Comparison of ENCODE assay signal across 8 cellular contexts in genomic region chr17:2400877-2401425, GRCh38. TPM values are rescaled to one million over a fixed set of nuclear protein-coding genes. Genes with fewer than 3 reads are reported as not detected.
DNase-seq lines count a peak whose midpoint lies in the region; ATAC-seq and TF ChIP-seq lines count a peak whose summit lies in the region.

Gene MNT, minus strand, starts transcription at chr17:2401060. Its CDS starts 348 bp downstream, at chr17:2400712.

- TF ChIP-seq CTCF in PC-3 (conservative IDR thresholded peaks at IDR 0.05; ENCODE audit: low read depth, low read length) = no peak

- H3K36me3 ChIP-seq in PC-3 (ENCODE audit: low read depth, low read length) (no peaks in the 10 kb centered on the region), esophagus (ENCODE audit: control insufficient read depth in 2 of 2, insufficient read depth in 2 of 2, low read length in 1 of 2) (no peaks in the 10 kb centered on the region), muscle layer of duodenum (ENCODE audit: control insufficient read depth in 1 of 2, insufficient read depth in 2 of 2, low read length in 2 of 2) (peaks cover 0 to 18% of the 10 kb centered on the region in 2 donors)

- CTCF ChIA-PET in PC-3 (lab: Charles Lee) = no interaction called here

- no peaks in the 10 kb centered on the region for H3K27me3 Mint-ChIP-seq in IgD-negative memory B cell
- H3K27me3 Mint-ChIP-seq in activated T-cell treated with anti-CD3 and anti-CD28 coated beads, Interleukin-2, amount 50 U/mL, for 24 hours = no peaks in the 10 kb centered on the region

- peaks cover 40% of the 10 kb centered on the region for H3K79me2 ChIP-seq in PC-3 (ENCODE audit: low read length)

- H3K27ac ChIP-seq in PC-3 (ENCODE audit: low read length) (peak within 1 kb of the TSS; percentile 95), esophagus (ENCODE audit: low read depth in 2 of 2, low read length in 1 of 2) (peak within 1 kb of the TSS; percentile 98 to 100), muscle layer of duodenum (ENCODE audit: low read length) (peak within 1 kb of the TSS; percentile 99)

- H3K9me2 ChIP-seq in PC-3 (replicated peaks; ENCODE audit: low read length) = no peaks in the 10 kb centered on the region

- H3K27me3 ChIP-seq in PC-3 (ENCODE audit: low read length) (no peaks in the 10 kb centered on the region), esophagus (ENCODE audit: control insufficient read depth in 1 of 2, insufficient read depth in 2 of 2, low read length in 2 of 2) (no peaks in the 10 kb centered on the region), muscle layer of duodenum (ENCODE audit: low read depth, low read length) (no peaks in the 10 kb centered on the region)

- H3K4me3 ChIP-seq in PC-3 (ENCODE audit: low read length) (peak within 1 kb of the TSS; percentile 98), esophagus (ENCODE audit: low read depth in 1 of 2, low read length in 2 of 2) (peak within 1 kb of the TSS; percentile 90 to 92), muscle layer of duodenum (ENCODE audit: low read depth in 1 of 2, low read length in 2 of 2) (peak within 1 kb of the TSS; percentile 86 to 98)

- peaks cover 56% of the 10 kb centered on the region for H3K4me1 ChIP-seq in PC-3 (ENCODE audit: insufficient read depth, low read length)
- peaks cover 19 to 25% of the 10 kb centered on the region in 2 donors for H3K4me1 ChIP-seq in esophagus (ENCODE audit: control insufficient read depth in 2 of 2, insufficient read depth in 2 of 2, low read length in 1 of 2)
- H3K4me1 ChIP-seq in muscle layer of duodenum (ENCODE audit: control insufficient read depth in 1 of 2, insufficient read depth in 2 of 2, low read length in 2 of 2) = peaks cover 36 to 58% of the 10 kb centered on the region in 2 donors

- peak within 1 kb of the TSS; percentile 94 to 100 (median 98) for H3K4me3 Mint-ChIP-seq in IgD-negative memory B cell
- peak within 1 kb of the TSS; percentile 95 for H3K4me3 Mint-ChIP-seq in activated T-cell treated with anti-CD3 and anti-CD28 coated beads, Interleukin-2, amount 50 U/mL, for 24 hours

- peak within 1 kb of the TSS; percentile 97 to 99 (median 98) for H3K27ac Mint-ChIP-seq in IgD-negative memory B cell
- peak within 1 kb of the TSS; percentile 99 for H3K27ac Mint-ChIP-seq in activated T-cell treated with anti-CD3 and anti-CD28 coated beads, Interleukin-2, amount 50 U/mL, for 24 hours

- peaks cover 10% of the 10 kb centered on the region for H3F3A ChIP-seq in PC-3 (ENCODE audit: low read length, unreplicated experiment)

- H3K4me2 ChIP-seq in PC-3 (ENCODE audit: low read length) = peak within 1 kb of the TSS; percentile 100

- H3K9ac ChIP-seq in PC-3 (ENCODE audit: low read length) = peak within 1 kb of the TSS; percentile 100

- DNase-seq in DMS 273 (lab: John Stamatoyannopoulos, UW; ENCODE audit: unreplicated experiment) (peak; percentile 96), PC-3 (peak; percentile 92)
- DNase-seq in activated T-cell treated with anti-CD3 and anti-CD28 coated beads, Interleukin-2, amount 50 U/mL, for 24 hours = peak; percentile 95
- DNase-seq in stimulated activated CD8-positive, alpha-beta memory T cell treated with anti-CD3 and anti-CD28 coated beads, Interleukin-7, amount 100 ng/mL, for 1 hour (ENCODE audit: low read depth in 2 of 2) = peak; percentile 86 to 88

- H4K20me1 ChIP-seq in PC-3 (ENCODE audit: low read length) = peaks cover 16% of the 10 kb centered on the region; the same call in 1 of the 2 replicates

- no TSS peak for BruUV-seq in PC-3 (replicated peaks; lab: Mats Ljungman, UMichigan)

- no peaks in the 10 kb centered on the region for H3K36me3 Mint-ChIP-seq in IgD-negative memory B cell
- peaks cover 20% of the 10 kb centered on the region for H3K36me3 Mint-ChIP-seq in activated T-cell treated with anti-CD3 and anti-CD28 coated beads, Interleukin-2, amount 50 U/mL, for 24 hours (ENCODE audit: low read depth)

- no peaks in the 10 kb centered on the region for H3K9me3 ChIP-seq in PC-3 (ENCODE audit: low read length)
- H3K9me3 ChIP-seq in esophagus (ENCODE audit: control insufficient read depth in 2 of 2, insufficient read depth in 1 of 2, low read depth in 1 of 2, low read length in 1 of 2) = no peaks in the 10 kb centered on the region
- H3K9me3 ChIP-seq in muscle layer of duodenum (ENCODE audit: control insufficient read depth in 1 of 2, low read length in 2 of 2) = no peaks in the 10 kb centered on the region

- ATAC-seq in GM21528 (IDR thresholded peaks at IDR 0.05; ENCODE audit: low FRiP score, unreplicated experiment) (peak; percentile 34), PC-3 (peak; percentile 7)

- intact Hi-C loops in PC-3 (cut with micrococcal nuclease) = loop anchor here (2.0 kb wide), 1 partner anchor 42 kb away; no protein-coding TSS in a partner anchor

- POLR2A ChIA-PET in PC-3 (lab: Charles Lee; ENCODE audit: unreplicated experiment) = no interaction called here

- H3K4me1 Mint-ChIP-seq in IgD-negative memory B cell = peaks cover 14 to 32% (median 25%) of the 10 kb centered on the region in 3 donors
- H3K4me1 Mint-ChIP-seq in activated T-cell treated with anti-CD3 and anti-CD28 coated beads, Interleukin-2, amount 50 U/mL, for 24 hours (ENCODE audit: low read depth) = peaks cover 57% of the 10 kb centered on the region

- 0% methylated on average over 41 to 51 of the region's 51 CpGs for WGBS in esophagus, 2 donors

- peak within 1 kb of the TSS; percentile 75 for H2AFZ ChIP-seq in PC-3 (ENCODE audit: low read length)

- H3K9me3 Mint-ChIP-seq in IgD-negative memory B cell = no peaks in the 10 kb centered on the region
- no peaks in the 10 kb centered on the region for H3K9me3 Mint-ChIP-seq in activated T-cell treated with anti-CD3 and anti-CD28 coated beads, Interleukin-2, amount 50 U/mL, for 24 hours

RNA-seq across cellular contexts. Expression of gene MNT, which starts in this region (rescaled TPM):
- polyA plus RNA-seq in IgD-negative memory B cell (1.6 TPM), esophagus (10 to 100 TPM in 1 of 2 donors, 1 to 10 TPM in 1; 9.9 to 14.6 TPM)
- total RNA-seq in PC-3 (2014; rRNA removed) = 19.1 and 26.0 TPM in 2 replicates

Comparison
In these comparisons a context has a peak if more than half of its experiments do, and no peak if none do; other contexts are left out.
1. Peak in every context shown above with its lines: DNase-seq, ATAC-seq, H3K4me3 ChIP-seq and H3K27ac ChIP-seq.